ENCODE assay signal across 7 cellular contexts in genomic region chr17:81309140-81309858, GRCh38.
A peak's percentile ranks its signal among the peaks of the same experiment; 100 is the strongest.
DNase-seq lines count a peak whose midpoint lies in the region; ATAC-seq and TF ChIP-seq lines count a peak whose summit lies in the region.

No MANE protein-coding gene starts in this region.

- H3K36me3 ChIP-seq in Loucy (ENCODE audit: insufficient read depth, low read length) = no peaks in the 10 kb centered on the region
- no peaks in the 10 kb centered on the region for H3K36me3 ChIP-seq in neuron (ENCODE audit: insufficient read depth, low read length)

- H3K27me3 ChIP-seq in Loucy (ENCODE audit: insufficient read depth, low read length, poor library complexity, severe bottlenecking) (no peaks in the 10 kb centered on the region), neuron (ENCODE audit: insufficient read depth, low read length) (peaks cover 4% of the 10 kb centered on the region)

- H3K4me1 ChIP-seq in Loucy (ENCODE audit: insufficient read depth, low read length, poor library complexity, severe bottlenecking) = peaks cover 17% of the 10 kb centered on the region
- peaks cover 28% of the 10 kb centered on the region for H3K4me1 ChIP-seq in neuron (ENCODE audit: insufficient read depth, low read length)

- H2AFZ ChIP-seq in Loucy (ENCODE audit: low read length) (peak overlapping the region; percentile 58; the same call in 1 of the 2 replicates), neuron (ENCODE audit: low read depth, low read length) (peak overlapping the region; percentile 37)

- H3K9me2 ChIP-seq in Loucy (replicated peaks; ENCODE audit: low read depth, low read length) = no peaks in the 10 kb centered on the region

- ATAC-seq in HG02973 (IDR thresholded peaks at IDR 0.05; ENCODE audit: unreplicated experiment) (no peak), GM18907 (IDR thresholded peaks at IDR 0.05; ENCODE audit: unreplicated experiment) (no peak)

- no peaks in the 10 kb centered on the region for H3K79me2 ChIP-seq in Loucy (ENCODE audit: insufficient read depth, low read length)

- peak overlapping the region; percentile 38 for H3K4me3 ChIP-seq in Loucy (ENCODE audit: low read length, poor library complexity, severe bottlenecking)
- H3K4me3 ChIP-seq in neuron (ENCODE audit: low read length) = no peak overlapping the region

- no peaks in the 10 kb centered on the region for H3F3A ChIP-seq in Loucy (ENCODE audit: low read depth)

- peak overlapping the region; percentile 43 for H3K9ac ChIP-seq in Loucy (ENCODE audit: low read depth, low read length, poor library complexity, severe bottlenecking)

- no peaks in the 10 kb centered on the region for H4K20me1 ChIP-seq in Loucy (ENCODE audit: insufficient read depth, low read length, poor library complexity, severe bottlenecking)

- peak; percentile 53 for TF ChIP-seq CTCF in Loucy (conservative IDR thresholded peaks at IDR 0.05; ENCODE audit: low read length)

- DNase-seq in GF-D8 (lab: John Stamatoyannopoulos, UW) (peak; percentile 61), globus pallidus (ENCODE audit: low spot score) (peak; percentile 66)
- DNase-seq in activated T-cell treated with anti-CD3 and anti-CD28 coated beads, Interleukin-2, amount 50 U/mL, for 48 hours = peak; percentile 60 to 61

- peak overlapping the region; percentile 64 for H3K4me2 ChIP-seq in Loucy (ENCODE audit: low read depth, low read length, poor library complexity, severe bottlenecking)

- H3K9me3 ChIP-seq in Loucy (ENCODE audit: insufficient read depth, low read depth, low read length) (no peaks in the 10 kb centered on the region), neuron (ENCODE audit: low read length) (no peaks in the 10 kb centered on the region)
